In genomic region chr4:141768954-141769353, GRCh38 we compare ENCODE assay signal across 17 cellular contexts.
A peak's percentile ranks its signal among the peaks of the same experiment; 100 is the strongest.
DNase-seq lines count a peak whose midpoint lies in the region; ATAC-seq and TF ChIP-seq lines count a peak whose summit lies in the region.
"Had no signal": no experiment of that assay in that cellular context is flagged by ENCODE, and none has a peak within 500 bp of the region (broad histone marks: within the 10 kb centered on the region; RNA-seq: fewer than 3 reads in every experiment).

No MANE protein-coding gene starts in this region.

- H3K9ac ChIP-seq in HCT116 (ENCODE audit: low read length) = no peak overlapping the region
- H3K9ac ChIP-seq: BLaER1 had no signal

- no peaks in the 10 kb centered on the region for H3K36me3 Mint-ChIP-seq in activated naive CD4-positive, alpha-beta T cell treated with anti-CD3 and anti-CD28 coated beads, Interleukin-2, amount 10 ng/mL, durations not matched to agents 7 days and 5 days
- H3K36me3 Mint-ChIP-seq: naive thymus-derived CD8-positive, alpha-beta T cell had no signal

- H3K4me2 ChIP-seq in HCT116 (ENCODE audit: low read length) = no peak overlapping the region
- H3K4me2 ChIP-seq: BLaER1 had no signal

- H3K79me2 ChIP-seq in ACC112 (ENCODE audit: control insufficient read depth, insufficient read depth, low read length, unreplicated experiment) (no peaks in the 10 kb centered on the region), HCT116 (ENCODE audit: insufficient read depth, low read length) (no peaks in the 10 kb centered on the region)

- H4K20me1 ChIP-seq in HCT116 (ENCODE audit: insufficient read depth) = no peaks in the 10 kb centered on the region
- H4K20me1 ChIP-seq: BLaER1 had no signal

- CTCF ChIA-PET in HCT116 (lab: Charles Lee) = no interaction called here
- CTCF ChIA-PET in activated naive CD4-positive, alpha-beta T cell treated with anti-CD3 and anti-CD28 coated beads, Interleukin-2, amount 10 ng/mL, durations not matched to agents 7 days and 5 days (lab: Charles Lee) = no interaction called here

- H3K4me3 Mint-ChIP-seq in activated naive CD4-positive, alpha-beta T cell treated with anti-CD3 and anti-CD28 coated beads, Interleukin-2, amount 10 ng/mL, durations not matched to agents 7 days and 5 days = no peak overlapping the region
- H3K4me3 Mint-ChIP-seq: activated T-cell treated with anti-CD3 and anti-CD28 coated beads, Interleukin-2, amount 50 U/mL, for 72 hours; central memory CD8-positive, alpha-beta T cell; naive thymus-derived CD8-positive, alpha-beta T cell had no signal

- TF ChIP-seq CTCF in HCT116 (IDR thresholded peaks at IDR 0.05 in 2 of 3, conservative IDR thresholded peaks at IDR 0.05 in 1 of 3; ENCODE audit: borderline replicate concordance in 1 of 3, insufficient read depth in 1 of 3, low read depth in 2 of 3, low read length in 2 of 3) (no peak), astrocyte of the cerebellum (IDR thresholded peaks at IDR 0.05; ENCODE audit: low read depth, low read length, missing control alignments) (no peak), foreskin keratinocyte (conservative IDR thresholded peaks at IDR 0.05) (no peak), transverse colon (IDR thresholded peaks at IDR 0.05) (no peak)

- BruUV-seq in HCT116 (replicated peaks; lab: Mats Ljungman, UMichigan) = no TSS peak

- H3K4me1 ChIP-seq in ACC112 (ENCODE audit: control insufficient read depth, insufficient read depth, low read length, unreplicated experiment) (peaks cover 16% of the 10 kb centered on the region), HCT116 (ENCODE audit: control insufficient read depth in 1 of 2, insufficient read depth in 2 of 2, low read length in 2 of 2) (no peaks in the 10 kb centered on the region), foreskin keratinocyte (no peaks in the 10 kb centered on the region), transverse colon (no peaks in the 10 kb centered on the region)
- H3K4me1 ChIP-seq: BLaER1 had no signal

- H3K4me1 Mint-ChIP-seq in activated naive CD4-positive, alpha-beta T cell treated with anti-CD3 and anti-CD28 coated beads, Interleukin-2, amount 10 ng/mL, durations not matched to agents 7 days and 5 days = peaks cover 10% of the 10 kb centered on the region

- no peak overlapping the region for H3K27ac Mint-ChIP-seq in activated naive CD4-positive, alpha-beta T cell treated with anti-CD3 and anti-CD28 coated beads, Interleukin-2, amount 10 ng/mL, durations not matched to agents 7 days and 5 days
- H3K27ac Mint-ChIP-seq: activated T-cell treated with anti-CD3 and anti-CD28 coated beads, Interleukin-2, amount 50 U/mL, for 72 hours; naive thymus-derived CD8-positive, alpha-beta T cell had no signal

- peak overlapping the region; percentile 63 for H2AFZ ChIP-seq in ACC112 (ENCODE audit: low read length, unreplicated experiment)
- peak overlapping the region; percentile 71 for H2AFZ ChIP-seq in HCT116 (ENCODE audit: low read depth, low read length, poor library complexity, severe bottlenecking)

- no peaks in the 10 kb centered on the region for H3K9me2 ChIP-seq in HCT116 (ENCODE audit: insufficient read depth)

- POLR2A ChIA-PET in HCT116 (lab: Charles Lee) = interaction anchor here (0.6 kb wide), 1 partner anchor 9 kb away, joined by 3 read pairs; no protein-coding TSS in a partner anchor

- H3K27ac ChIP-seq in ACC112 (ENCODE audit: low read depth, low read length) (peak overlapping the region; percentile 33), HCT116 (ENCODE audit: low read depth, low read length) (no peak overlapping the region), foreskin keratinocyte (no peak overlapping the region), transverse colon (no peak overlapping the region)
- H3K27ac ChIP-seq: BLaER1, esophagus squamous epithelium had no signal

- DNase-seq in HCT116 (ENCODE audit: low read depth, low spot score) = no peak
- DNase-seq in astrocyte of the cerebellum (ENCODE audit: low read depth) = peak; percentile 9
- peak; percentile 5 to 31 for DNase-seq in foreskin keratinocyte
- no peak for DNase-seq in OCI-M2 (lab: John Stamatoyannopoulos, UW; ENCODE audit: unreplicated experiment)
- DNase-seq in transverse colon = no peak
- DNase-seq in HuH-7.5 (ENCODE audit: low spot score) = no peak
- DNase-seq in activated naive CD4-positive, alpha-beta T cell treated with anti-CD3 and anti-CD28 coated beads, Interleukin-2, amount 10 ng/mL, durations not matched to agents 7 days and 5 days = no peak
- DNase-seq: activated CD4-positive, CD25-positive, alpha-beta regulatory T cell treated with anti-CD3 and anti-CD28 coated beads, Interleukin-2, amount 50 U/mL, for 72 hours; activated T-cell treated with anti-CD3 and anti-CD28 coated beads, Interleukin-2, amount 50 U/mL, for 72 hours; esophagus squamous epithelium; kidney glomerular epithelial cell; naive thymus-derived CD8-positive, alpha-beta T cell; NCI-H187 treated with DMSO at 0.1 percent for 48 hours; small intestine had no signal

- H3K9me3 Mint-ChIP-seq in activated naive CD4-positive, alpha-beta T cell treated with anti-CD3 and anti-CD28 coated beads, Interleukin-2, amount 10 ng/mL, durations not matched to agents 7 days and 5 days = no peaks in the 10 kb centered on the region
- H3K9me3 Mint-ChIP-seq: activated T-cell treated with anti-CD3 and anti-CD28 coated beads, Interleukin-2, amount 50 U/mL, for 72 hours; central memory CD8-positive, alpha-beta T cell had no signal

- in situ Hi-C loops in astrocyte of the cerebellum (cut with HindIII; ENCODE audit: low sequenced_read_pairs) = no loop called here
- in situ Hi-C loops in transverse colon (cut with MboI; ENCODE audit: low pct_ligation_motif_present in 1 of 4, low pct_unique_long_range_greater_than_20kb in 1 of 4, low sequenced_read_pairs in 3 of 4) = no loop called here

- H3K27me3 ChIP-seq in ACC112 (ENCODE audit: insufficient read depth, low read length) (no peaks in the 10 kb centered on the region), HCT116 (ENCODE audit: insufficient read depth, low read length) (no peaks in the 10 kb centered on the region), foreskin keratinocyte (no peaks in the 10 kb centered on the region), transverse colon (no peaks in the 10 kb centered on the region)
- H3K27me3 ChIP-seq: BLaER1, esophagus squamous epithelium had no signal

- no peaks in the 10 kb centered on the region for H3K36me3 ChIP-seq in ACC112 (ENCODE audit: insufficient read depth, low read length)
- H3K36me3 ChIP-seq in HCT116 (ENCODE audit: control insufficient read depth in 1 of 2, insufficient read depth in 2 of 2, low read length in 2 of 2) = no peaks in the 10 kb centered on the region
- H3K36me3 ChIP-seq in transverse colon = no peaks in the 10 kb centered on the region
- H3K36me3 ChIP-seq: BLaER1, esophagus squamous epithelium had no signal

- 0 out of 2 replicates have a peak overlapping the region, but pooled peaks have one; percentile 16 for H3K4me3 ChIP-seq in ACC112 (ENCODE audit: low read depth, low read length)
- H3K4me3 ChIP-seq in HCT116 (replicated peaks in 1 of 2; ENCODE audit: low read depth in 1 of 2, low read length in 2 of 2) = no peak overlapping the region
- no peak overlapping the region for H3K4me3 ChIP-seq in astrocyte of the cerebellum (ENCODE audit: low read depth, low read length)
- H3K4me3 ChIP-seq in transverse colon = no peak overlapping the region
- H3K4me3 ChIP-seq: BLaER1, esophagus squamous epithelium had no signal

- no peak for TF ChIP-seq RAD21 in HCT116 (IDR thresholded peaks at IDR 0.05; ENCODE audit: low read depth)

- no peaks in the 10 kb centered on the region for H3K27me3 Mint-ChIP-seq in activated naive CD4-positive, alpha-beta T cell treated with anti-CD3 and anti-CD28 coated beads, Interleukin-2, amount 10 ng/mL, durations not matched to agents 7 days and 5 days
- H3K27me3 Mint-ChIP-seq: central memory CD8-positive, alpha-beta T cell; naive thymus-derived CD8-positive, alpha-beta T cell had no signal

- ATAC-seq in HCT116 (no peak), foreskin keratinocyte (peak; percentile 41)
- ATAC-seq: activated T-cell treated with anti-CD3 and anti-CD28 coated beads, Interleukin-2, amount 50 U/mL, for 72 hours; naive thymus-derived CD8-positive, alpha-beta T cell had no signal

- H3K9me3 ChIP-seq in HCT116 (ENCODE audit: control insufficient read depth in 1 of 2, insufficient read depth in 1 of 2, low read depth in 1 of 2, low read length in 2 of 2) (no peaks in the 10 kb centered on the region), transverse colon (no peaks in the 10 kb centered on the region)
- H3K9me3 ChIP-seq: BLaER1, esophagus squamous epithelium had no signal

- TF ChIP-seq EP300 in transverse colon (IDR thresholded peaks at IDR 0.05; ENCODE audit: low read depth) = no peak

- TF ChIP-seq POLR2A in HCT116 (IDR thresholded peaks at IDR 0.05; ENCODE audit: borderline replicate concordance, extremely low read depth, insufficient read depth, insufficient read length) = no peak
- TF ChIP-seq POLR2A in transverse colon (IDR thresholded peaks at IDR 0.05) = no peak

- intact Hi-C loops in HCT116 (cut with micrococcal nuclease) = no loop called here
- intact Hi-C loops in transverse colon (cut with DNase I; ENCODE audit: low total_unique reads) = no loop called here

- 55 to 58% methylated on average over 4 of the region's 4 CpGs for WGBS in transverse colon (ENCODE audit: low coverage in 1 of 2), 2 donors

- RAD21 ChIA-PET in HCT116 (lab: Charles Lee; ENCODE audit: low non-redundant PET in 1 of 2, low total read pairs in 2 of 2, uncharacterized antibody in 2 of 2, unreplicated experiment in 2 of 2) = no interaction called here

Comparison
In these comparisons a context has a peak if more than half of its experiments do, and no peak if none do; other contexts are left out.
1. DNase-seq: peak in astrocyte of the cerebellum (single experiment) and foreskin keratinocyte (2 of 2); none in HCT116 (single experiment), OCI-M2 (single experiment), transverse colon (single experiment), HuH-7.5 (single experiment) and activated naive CD4-positive, alpha-beta T cell treated with anti-CD3 and anti-CD28 coated beads, Interleukin-2, amount 10 ng/mL, durations not matched to agents 7 days and 5 days (single experiment).